ENCODE assay signal across 16 cellular contexts in genomic region chr1:83958704-83959103, GRCh38.
"Had no signal": no experiment of that assay in that cellular context is flagged by ENCODE, and none has a peak within 500 bp of the region (broad histone marks: within the 10 kb centered on the region; RNA-seq: fewer than 3 reads in every experiment).

No MANE protein-coding gene starts in this region.

- H3K27me3 ChIP-seq: hepatocyte, neutrophil, right lobe of liver, thyroid gland, upper lobe of right lung had no signal

- ATAC-seq: naive thymus-derived CD4-positive, alpha-beta T cell; psoas muscle; right lobe of liver; stimulated activated memory B cell treated with anti-CD40 and anti-IgM and Interleukin-4, amounts not matched to agents 10 μg/mL and 1 μg/mL and 100 μg/mL, for 72 hours; stimulated activated naive CD8-positive, alpha-beta T cell treated with anti-CD3 and anti-CD28 coated beads, Interleukin-15, amount 100 ng/mL, for 72 hours; upper lobe of right lung had no signal

- H3K4me3 ChIP-seq: hepatocyte, psoas muscle, right lobe of liver, thyroid gland, upper lobe of right lung had no signal

- H3K4me1 Mint-ChIP-seq: naive thymus-derived CD4-positive, alpha-beta T cell; nephron progenitor cell; stimulated activated memory B cell treated with anti-CD40 and anti-IgM and Interleukin-4, amounts not matched to agents 10 μg/mL and 1 μg/mL and 100 μg/mL, for 72 hours; stimulated activated naive CD8-positive, alpha-beta T cell treated with anti-CD3 and anti-CD28 coated beads, Interleukin-15, amount 100 ng/mL, for 72 hours had no signal

- H3K9me3 Mint-ChIP-seq: dendritic cell treated with granulocyte-macrophage colony-stimulating factor and Interleukin-4, amounts not matched to agents 40 ng/mL and 50 ng/mL, for 4 days; nephron progenitor cell; stimulated activated memory B cell treated with anti-CD40 and anti-IgM and Interleukin-4, amounts not matched to agents 10 μg/mL and 1 μg/mL and 100 μg/mL, for 72 hours; stimulated activated naive CD8-positive, alpha-beta T cell treated with anti-CD3 and anti-CD28 coated beads, Interleukin-15, amount 100 ng/mL, for 72 hours had no signal

- H3K27ac ChIP-seq: hepatocyte, neutrophil, psoas muscle, right lobe of liver, thyroid gland, upper lobe of right lung had no signal

- DNase-seq: endodermal cell; foreskin melanocyte; head of caudate nucleus; naive thymus-derived CD4-positive, alpha-beta T cell; nephron progenitor cell; psoas muscle; retina; right lobe of liver; stimulated activated CD4-positive, alpha-beta T cell treated with anti-CD3 and anti-CD28 coated beads, Interleukin-4, amount 100 ng/mL, for 1 hour; stimulated activated naive CD8-positive, alpha-beta T cell treated with anti-CD3 and anti-CD28 coated beads, Interleukin-15, amount 100 ng/mL, for 72 hours; thyroid gland; upper lobe of right lung had no signal

- H3K36me3 Mint-ChIP-seq: stimulated activated memory B cell treated with anti-CD40 and anti-IgM and Interleukin-4, amounts not matched to agents 10 μg/mL and 1 μg/mL and 100 μg/mL, for 72 hours had no signal

- H3K4me3 Mint-ChIP-seq: dendritic cell treated with granulocyte-macrophage colony-stimulating factor and Interleukin-4, amounts not matched to agents 40 ng/mL and 50 ng/mL, for 4 days; endodermal cell; naive thymus-derived CD4-positive, alpha-beta T cell; nephron progenitor cell; stimulated activated memory B cell treated with anti-CD40 and anti-IgM and Interleukin-4, amounts not matched to agents 10 μg/mL and 1 μg/mL and 100 μg/mL, for 72 hours; stimulated activated naive CD8-positive, alpha-beta T cell treated with anti-CD3 and anti-CD28 coated beads, Interleukin-15, amount 100 ng/mL, for 72 hours had no signal

- H3K27ac Mint-ChIP-seq: dendritic cell treated with granulocyte-macrophage colony-stimulating factor and Interleukin-4, amounts not matched to agents 40 ng/mL and 50 ng/mL, for 4 days; endodermal cell; naive thymus-derived CD4-positive, alpha-beta T cell; nephron progenitor cell; stimulated activated memory B cell treated with anti-CD40 and anti-IgM and Interleukin-4, amounts not matched to agents 10 μg/mL and 1 μg/mL and 100 μg/mL, for 72 hours had no signal

- H3K27me3 Mint-ChIP-seq: dendritic cell treated with granulocyte-macrophage colony-stimulating factor and Interleukin-4, amounts not matched to agents 40 ng/mL and 50 ng/mL, for 4 days; stimulated activated memory B cell treated with anti-CD40 and anti-IgM and Interleukin-4, amounts not matched to agents 10 μg/mL and 1 μg/mL and 100 μg/mL, for 72 hours; stimulated activated naive CD8-positive, alpha-beta T cell treated with anti-CD3 and anti-CD28 coated beads, Interleukin-15, amount 100 ng/mL, for 72 hours had no signal
